ENCODE assay signal across 18 cellular contexts in the genomic region with DNA sequence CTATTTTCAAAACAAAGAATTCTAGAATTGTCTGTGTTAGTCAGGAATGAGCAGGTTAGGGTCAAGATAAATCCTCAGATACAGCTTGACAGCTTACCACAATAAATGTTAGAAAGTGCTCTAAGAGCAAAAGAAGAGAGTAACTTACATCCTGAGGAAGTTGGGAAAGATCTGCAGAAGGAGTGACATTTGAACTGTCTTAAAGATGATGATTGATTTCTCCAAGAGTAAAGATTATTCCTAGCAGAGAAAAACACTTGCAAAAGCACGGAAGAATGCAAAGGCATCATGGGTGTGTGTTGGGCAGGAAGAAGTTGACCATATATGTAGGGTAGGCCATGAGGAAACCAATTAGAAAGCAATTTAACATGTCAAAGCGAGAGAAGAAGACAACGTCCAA.
DNase-seq lines count a peak whose midpoint lies in the region; ATAC-seq and TF ChIP-seq lines count a peak whose summit lies in the region.
"Had no signal": no experiment of that assay in that cellular context is flagged by ENCODE, and none has a peak within 500 bp of the region (broad histone marks: within the 10 kb centered on the region; RNA-seq: fewer than 3 reads in every experiment).

No MANE protein-coding gene starts in this region.

- peaks cover 35% of the 10 kb centered on the region for H3K4me1 Mint-ChIP-seq in WTC11
- peaks cover 25% of the 10 kb centered on the region for H3K4me1 Mint-ChIP-seq in nephron
- H3K4me1 Mint-ChIP-seq: B cell had no signal

- H3K4me3 Mint-ChIP-seq in WTC11, result no peak overlapping the region
- peak overlapping the region in 1 of 3 experiments; percentile 1 for H3K4me3 Mint-ChIP-seq in nephron
- H3K4me3 Mint-ChIP-seq: B cell; CD8-positive, alpha-beta T cell had no signal

- H3K27me3 Mint-ChIP-seq in WTC11 (ENCODE audit: low read depth) (no peaks in the 10 kb centered on the region), nephron (ENCODE audit: low read depth) (no peaks in the 10 kb centered on the region)
- H3K27me3 Mint-ChIP-seq: B cell had no signal

- no peaks in the 10 kb centered on the region for H3K36me3 Mint-ChIP-seq in WTC11
- H3K36me3 Mint-ChIP-seq in nephron (ENCODE audit: low read depth), result no peaks in the 10 kb centered on the region
- H3K36me3 Mint-ChIP-seq: CD8-positive, alpha-beta T cell had no signal

- H3K27ac Mint-ChIP-seq in WTC11, result peak overlapping the region; percentile 34; the same call in 1 of the 2 replicates
- peak overlapping the region; percentile 66 to 96 (median 71) for H3K27ac Mint-ChIP-seq in nephron
- H3K27ac Mint-ChIP-seq: B cell; CD8-positive, alpha-beta T cell had no signal

- POLR2A ChIA-PET in WTC11 (lab: Charles Lee), result no interaction called here

- CTCF ChIA-PET in WTC11 (lab: Charles Lee), result no interaction called here

- peak; percentile 32; the same call in 1 of the 2 replicates for ATAC-seq in WTC11
- ATAC-seq: CD8-positive, alpha-beta T cell; GM12878 had no signal

- peak; percentile 65 for DNase-seq in NCI-H226
- no peak for DNase-seq in WTC11 (ENCODE audit: low spot score)
- peak; percentile 25 for DNase-seq in fibroblast of villous mesenchyme (ENCODE audit: low read depth)
- no peak for DNase-seq in ACHN
- DNase-seq in SW480 (ENCODE audit: low spot score), result no peak
- DNase-seq in 8988T, result no peak
- no peak for DNase-seq in NCI-H146 treated with DMSO at 0.1 percent for 48 hours (lab: John Stamatoyannopoulos, UW; ENCODE audit: unreplicated experiment)
- DNase-seq: Calu3; CD8-positive, alpha-beta T cell; DND-41; EL; GM23248; HCEC 1CT; IMR-90 had no signal

- no peaks in the 10 kb centered on the region for H3K9me3 Mint-ChIP-seq in WTC11
- H3K9me3 Mint-ChIP-seq in nephron, result no peaks in the 10 kb centered on the region

- H3K4me3 ChIP-seq in fibroblast of villous mesenchyme (ENCODE audit: low read depth, low read length), result no peak overlapping the region
- H3K4me3 ChIP-seq: BLaER1 treated with 17β-estradiol and CSF1 and Interleukin-3, amounts not matched to agents 10 nM and 100 nM; GM12878; GM23248 had no signal

- in situ Hi-C loops in ACHN (cut with HindIII; ENCODE audit: low pct_ligation_motif_present, low pct_unique_long_range_greater_than_20kb, low sequenced_read_pairs), result no loop called here

- TF ChIP-seq CTCF in WTC11 (IDR thresholded peaks at IDR 0.05) (no peak), fibroblast of villous mesenchyme (IDR thresholded peaks at IDR 0.05; ENCODE audit: insufficient read depth, low read depth, low read length) (no peak), nephron (IDR thresholded peaks at IDR 0.05; ENCODE audit: unreplicated experiment in 3 of 3) (no peak)

TF ChIP-seq in WTC11, 78 proteins besides CTCF, POLR2A, EP300 and RAD21:
- TF ChIP-seq TCF7 (CRISPR knock-in tag; IDR thresholded peaks at IDR 0.05; ENCODE audit: low read depth) (no peak), MYBL2 (CRISPR knock-in tag; IDR thresholded peaks at IDR 0.05) (no peak), CBFB (CRISPR knock-in tag; IDR thresholded peaks at IDR 0.05; ENCODE audit: low read depth) (no peak), ZNF232 (CRISPR knock-in tag; IDR thresholded peaks at IDR 0.05) (no peak), ETV6 (CRISPR knock-in tag; IDR thresholded peaks at IDR 0.05) (no peak), CREB1 (CRISPR knock-in tag; IDR thresholded peaks at IDR 0.05) (no peak), NR1H2 (CRISPR knock-in tag; IDR thresholded peaks at IDR 0.05) (no peak), TP53 (CRISPR knock-in tag; IDR thresholded peaks at IDR 0.05) (no peak), GABPB1 (CRISPR knock-in tag; IDR thresholded peaks at IDR 0.05) (no peak), ZNF671 (CRISPR knock-in tag; IDR thresholded peaks at IDR 0.05) (no peak), SOX15 (CRISPR knock-in tag; IDR thresholded peaks at IDR 0.05) (no peak), IRF2 (CRISPR knock-in tag; IDR thresholded peaks at IDR 0.05; ENCODE audit: borderline replicate concordance, low read depth) (no peak), ZNF317 (CRISPR knock-in tag; IDR thresholded peaks at IDR 0.05; ENCODE audit: borderline replicate concordance, low read depth) (no peak)
- TF ChIP-seq, protein P1, sequence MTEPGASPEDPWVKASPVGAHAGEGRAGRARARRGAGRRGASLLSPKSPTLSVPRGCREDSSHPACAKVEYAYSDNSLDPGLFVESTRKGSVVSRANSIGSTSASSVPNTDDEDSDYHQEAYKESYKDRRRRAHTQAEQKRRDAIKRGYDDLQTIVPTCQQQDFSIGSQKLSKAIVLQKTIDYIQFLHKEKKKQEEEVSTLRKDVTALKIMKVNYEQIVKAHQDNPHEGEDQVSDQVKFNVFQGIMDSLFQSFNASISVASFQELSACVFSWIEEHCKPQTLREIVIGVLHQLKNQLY (CRISPR knock-in tag; IDR thresholded peaks at IDR 0.05), result no peak
- TF ChIP-seq, protein P2, sequence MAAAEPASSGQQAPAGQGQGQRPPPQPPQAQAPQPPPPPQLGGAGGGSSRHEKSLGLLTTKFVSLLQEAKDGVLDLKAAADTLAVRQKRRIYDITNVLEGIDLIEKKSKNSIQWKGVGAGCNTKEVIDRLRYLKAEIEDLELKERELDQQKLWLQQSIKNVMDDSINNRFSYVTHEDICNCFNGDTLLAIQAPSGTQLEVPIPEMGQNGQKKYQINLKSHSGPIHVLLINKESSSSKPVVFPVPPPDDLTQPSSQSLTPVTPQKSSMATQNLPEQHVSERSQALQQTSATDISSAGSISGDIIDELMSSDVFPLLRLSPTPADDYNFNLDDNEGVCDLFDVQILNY (CRISPR knock-in tag; IDR thresholded peaks at IDR 0.05), result no peak
- TF ChIP-seq, protein P3, sequence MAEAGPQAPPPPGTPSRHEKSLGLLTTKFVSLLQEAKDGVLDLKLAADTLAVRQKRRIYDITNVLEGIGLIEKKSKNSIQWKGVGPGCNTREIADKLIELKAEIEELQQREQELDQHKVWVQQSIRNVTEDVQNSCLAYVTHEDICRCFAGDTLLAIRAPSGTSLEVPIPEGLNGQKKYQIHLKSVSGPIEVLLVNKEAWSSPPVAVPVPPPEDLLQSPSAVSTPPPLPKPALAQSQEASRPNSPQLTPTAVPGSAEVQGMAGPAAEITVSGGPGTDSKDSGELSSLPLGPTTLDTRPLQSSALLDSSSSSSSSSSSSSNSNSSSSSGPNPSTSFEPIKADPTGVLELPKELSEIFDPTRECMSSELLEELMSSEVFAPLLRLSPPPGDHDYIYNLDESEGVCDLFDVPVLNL (CRISPR knock-in tag; IDR thresholded peaks at IDR 0.05; ENCODE audit: borderline replicate concordance, low read depth), result no peak
- TF ChIP-seq, protein P4, sequence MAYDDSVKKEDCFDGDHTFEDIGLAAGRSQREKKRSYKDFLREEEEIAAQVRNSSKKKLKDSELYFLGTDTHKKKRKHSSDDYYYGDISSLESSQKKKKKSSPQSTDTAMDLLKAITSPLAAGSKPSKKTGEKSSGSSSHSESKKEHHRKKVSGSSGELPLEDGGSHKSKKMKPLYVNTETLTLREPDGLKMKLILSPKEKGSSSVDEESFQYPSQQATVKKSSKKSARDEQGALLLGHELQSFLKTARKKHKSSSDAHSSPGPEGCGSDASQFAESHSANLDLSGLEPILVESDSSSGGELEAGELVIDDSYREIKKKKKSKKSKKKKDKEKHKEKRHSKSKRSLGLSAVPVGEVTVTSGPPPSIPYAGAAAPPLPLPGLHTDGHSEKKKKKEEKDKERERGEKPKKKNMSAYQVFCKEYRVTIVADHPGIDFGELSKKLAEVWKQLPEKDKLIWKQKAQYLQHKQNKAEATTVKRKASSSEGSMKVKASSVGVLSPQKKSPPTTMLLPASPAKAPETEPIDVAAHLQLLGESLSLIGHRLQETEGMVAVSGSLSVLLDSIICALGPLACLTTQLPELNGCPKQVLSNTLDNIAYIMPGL (CRISPR knock-in tag; IDR thresholded peaks at IDR 0.05), result no peak
- TF ChIP-seq, protein P5, sequence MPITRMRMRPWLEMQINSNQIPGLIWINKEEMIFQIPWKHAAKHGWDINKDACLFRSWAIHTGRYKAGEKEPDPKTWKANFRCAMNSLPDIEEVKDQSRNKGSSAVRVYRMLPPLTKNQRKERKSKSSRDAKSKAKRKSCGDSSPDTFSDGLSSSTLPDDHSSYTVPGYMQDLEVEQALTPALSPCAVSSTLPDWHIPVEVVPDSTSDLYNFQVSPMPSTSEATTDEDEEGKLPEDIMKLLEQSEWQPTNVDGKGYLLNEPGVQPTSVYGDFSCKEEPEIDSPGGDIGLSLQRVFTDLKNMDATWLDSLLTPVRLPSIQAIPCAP (CRISPR knock-in tag; IDR thresholded peaks at IDR 0.05), result no peak

Comparison
In these comparisons a context has a peak if more than half of its experiments do, and no peak if none do; other contexts are left out.
1. DNase-seq: peak in NCI-H226 (single experiment) and fibroblast of villous mesenchyme (single experiment); none in WTC11 (single experiment), ACHN (single experiment), SW480 (single experiment), 8988T (single experiment) and NCI-H146 treated with DMSO at 0.1 percent for 48 hours (single experiment).